ENCODE assay signal across 1 cellular context in the genomic region with DNA sequence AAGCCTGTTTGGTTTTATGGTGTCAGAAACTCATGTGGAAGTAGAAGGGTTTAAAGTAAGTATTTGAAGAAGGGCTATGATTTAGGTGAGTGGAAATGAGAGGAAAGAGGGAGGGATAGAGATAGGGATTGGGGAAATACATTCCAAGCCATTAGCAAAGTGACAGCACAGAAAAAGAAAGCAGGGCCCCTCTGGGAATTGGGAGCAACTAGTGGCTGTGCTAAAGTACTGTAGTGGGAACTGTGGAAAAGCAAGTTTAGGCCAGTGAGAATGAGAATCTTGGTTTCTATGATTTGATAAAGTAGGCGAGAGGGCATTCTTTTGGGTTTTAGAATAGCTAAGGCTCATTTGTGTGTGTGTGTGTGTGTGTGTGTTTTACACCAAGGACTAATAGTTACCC.
TF ChIP-seq lines count a peak whose summit lies in the region.

No MANE protein-coding gene starts in this region.

TF ChIP-seq in H1, 55 proteins besides CTCF, POLR2A, EP300 and RAD21:
- TF ChIP-seq, protein P1, sequence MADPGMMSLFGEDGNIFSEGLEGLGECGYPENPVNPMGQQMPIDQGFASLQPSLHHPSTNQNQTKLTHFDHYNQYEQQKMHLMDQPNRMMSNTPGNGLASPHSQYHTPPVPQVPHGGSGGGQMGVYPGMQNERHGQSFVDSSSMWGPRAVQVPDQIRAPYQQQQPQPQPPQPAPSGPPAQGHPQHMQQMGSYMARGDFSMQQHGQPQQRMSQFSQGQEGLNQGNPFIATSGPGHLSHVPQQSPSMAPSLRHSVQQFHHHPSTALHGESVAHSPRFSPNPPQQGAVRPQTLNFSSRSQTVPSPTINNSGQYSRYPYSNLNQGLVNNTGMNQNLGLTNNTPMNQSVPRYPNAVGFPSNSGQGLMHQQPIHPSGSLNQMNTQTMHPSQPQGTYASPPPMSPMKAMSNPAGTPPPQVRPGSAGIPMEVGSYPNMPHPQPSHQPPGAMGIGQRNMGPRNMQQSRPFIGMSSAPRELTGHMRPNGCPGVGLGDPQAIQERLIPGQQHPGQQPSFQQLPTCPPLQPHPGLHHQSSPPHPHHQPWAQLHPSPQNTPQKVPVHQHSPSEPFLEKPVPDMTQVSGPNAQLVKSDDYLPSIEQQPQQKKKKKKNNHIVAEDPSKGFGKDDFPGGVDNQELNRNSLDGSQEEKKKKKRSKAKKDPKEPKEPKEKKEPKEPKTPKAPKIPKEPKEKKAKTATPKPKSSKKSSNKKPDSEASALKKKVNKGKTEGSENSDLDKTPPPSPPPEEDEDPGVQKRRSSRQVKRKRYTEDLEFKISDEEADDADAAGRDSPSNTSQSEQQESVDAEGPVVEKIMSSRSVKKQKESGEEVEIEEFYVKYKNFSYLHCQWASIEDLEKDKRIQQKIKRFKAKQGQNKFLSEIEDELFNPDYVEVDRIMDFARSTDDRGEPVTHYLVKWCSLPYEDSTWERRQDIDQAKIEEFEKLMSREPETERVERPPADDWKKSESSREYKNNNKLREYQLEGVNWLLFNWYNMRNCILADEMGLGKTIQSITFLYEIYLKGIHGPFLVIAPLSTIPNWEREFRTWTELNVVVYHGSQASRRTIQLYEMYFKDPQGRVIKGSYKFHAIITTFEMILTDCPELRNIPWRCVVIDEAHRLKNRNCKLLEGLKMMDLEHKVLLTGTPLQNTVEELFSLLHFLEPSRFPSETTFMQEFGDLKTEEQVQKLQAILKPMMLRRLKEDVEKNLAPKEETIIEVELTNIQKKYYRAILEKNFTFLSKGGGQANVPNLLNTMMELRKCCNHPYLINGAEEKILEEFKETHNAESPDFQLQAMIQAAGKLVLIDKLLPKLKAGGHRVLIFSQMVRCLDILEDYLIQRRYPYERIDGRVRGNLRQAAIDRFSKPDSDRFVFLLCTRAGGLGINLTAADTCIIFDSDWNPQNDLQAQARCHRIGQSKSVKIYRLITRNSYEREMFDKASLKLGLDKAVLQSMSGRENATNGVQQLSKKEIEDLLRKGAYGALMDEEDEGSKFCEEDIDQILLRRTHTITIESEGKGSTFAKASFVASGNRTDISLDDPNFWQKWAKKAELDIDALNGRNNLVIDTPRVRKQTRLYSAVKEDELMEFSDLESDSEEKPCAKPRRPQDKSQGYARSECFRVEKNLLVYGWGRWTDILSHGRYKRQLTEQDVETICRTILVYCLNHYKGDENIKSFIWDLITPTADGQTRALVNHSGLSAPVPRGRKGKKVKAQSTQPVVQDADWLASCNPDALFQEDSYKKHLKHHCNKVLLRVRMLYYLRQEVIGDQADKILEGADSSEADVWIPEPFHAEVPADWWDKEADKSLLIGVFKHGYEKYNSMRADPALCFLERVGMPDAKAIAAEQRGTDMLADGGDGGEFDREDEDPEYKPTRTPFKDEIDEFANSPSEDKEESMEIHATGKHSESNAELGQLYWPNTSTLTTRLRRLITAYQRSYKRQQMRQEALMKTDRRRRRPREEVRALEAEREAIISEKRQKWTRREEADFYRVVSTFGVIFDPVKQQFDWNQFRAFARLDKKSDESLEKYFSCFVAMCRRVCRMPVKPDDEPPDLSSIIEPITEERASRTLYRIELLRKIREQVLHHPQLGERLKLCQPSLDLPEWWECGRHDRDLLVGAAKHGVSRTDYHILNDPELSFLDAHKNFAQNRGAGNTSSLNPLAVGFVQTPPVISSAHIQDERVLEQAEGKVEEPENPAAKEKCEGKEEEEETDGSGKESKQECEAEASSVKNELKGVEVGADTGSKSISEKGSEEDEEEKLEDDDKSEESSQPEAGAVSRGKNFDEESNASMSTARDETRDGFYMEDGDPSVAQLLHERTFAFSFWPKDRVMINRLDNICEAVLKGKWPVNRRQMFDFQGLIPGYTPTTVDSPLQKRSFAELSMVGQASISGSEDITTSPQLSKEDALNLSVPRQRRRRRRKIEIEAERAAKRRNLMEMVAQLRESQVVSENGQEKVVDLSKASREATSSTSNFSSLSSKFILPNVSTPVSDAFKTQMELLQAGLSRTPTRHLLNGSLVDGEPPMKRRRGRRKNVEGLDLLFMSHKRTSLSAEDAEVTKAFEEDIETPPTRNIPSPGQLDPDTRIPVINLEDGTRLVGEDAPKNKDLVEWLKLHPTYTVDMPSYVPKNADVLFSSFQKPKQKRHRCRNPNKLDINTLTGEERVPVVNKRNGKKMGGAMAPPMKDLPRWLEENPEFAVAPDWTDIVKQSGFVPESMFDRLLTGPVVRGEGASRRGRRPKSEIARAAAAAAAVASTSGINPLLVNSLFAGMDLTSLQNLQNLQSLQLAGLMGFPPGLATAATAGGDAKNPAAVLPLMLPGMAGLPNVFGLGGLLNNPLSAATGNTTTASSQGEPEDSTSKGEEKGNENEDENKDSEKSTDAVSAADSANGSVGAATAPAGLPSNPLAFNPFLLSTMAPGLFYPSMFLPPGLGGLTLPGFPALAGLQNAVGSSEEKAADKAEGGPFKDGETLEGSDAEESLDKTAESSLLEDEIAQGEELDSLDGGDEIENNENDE (IDR thresholded peaks at IDR 0.05; ENCODE audit: insufficient replicate concordance, low read length) = no peak
- TF ChIP-seq CTBP2 (IDR thresholded peaks at IDR 0.05; ENCODE audit: borderline replicate concordance, insufficient read depth, insufficient read length, low read length) = no peak
- TF ChIP-seq HDAC2 (IDR thresholded peaks at IDR 0.05; ENCODE audit: borderline replicate concordance in 1 of 2, low read depth in 2 of 2, low read length in 2 of 2) = no peak
- no peak for TF ChIP-seq SIRT6 (IDR thresholded peaks at IDR 0.05; ENCODE audit: low read length)
- TF ChIP-seq YY1 (IDR thresholded peaks at IDR 0.05; ENCODE audit: low read depth, low read length) = no peak
- TF ChIP-seq CEBPB (IDR thresholded peaks at IDR 0.05; ENCODE audit: low read depth, low read length) = no peak
- TF ChIP-seq CHD1 (IDR thresholded peaks at IDR 0.05; ENCODE audit: low read depth, low read length) = no peak
- no peak for TF ChIP-seq TAF1 (IDR thresholded peaks at IDR 0.05; ENCODE audit: low read depth, low read length)
- no peak for TF ChIP-seq SAP30 (IDR thresholded peaks at IDR 0.05; ENCODE audit: insufficient read depth, insufficient replicate concordance, low read length)
